ENCODE assay signal across 13 cellular contexts in the genomic region with DNA sequence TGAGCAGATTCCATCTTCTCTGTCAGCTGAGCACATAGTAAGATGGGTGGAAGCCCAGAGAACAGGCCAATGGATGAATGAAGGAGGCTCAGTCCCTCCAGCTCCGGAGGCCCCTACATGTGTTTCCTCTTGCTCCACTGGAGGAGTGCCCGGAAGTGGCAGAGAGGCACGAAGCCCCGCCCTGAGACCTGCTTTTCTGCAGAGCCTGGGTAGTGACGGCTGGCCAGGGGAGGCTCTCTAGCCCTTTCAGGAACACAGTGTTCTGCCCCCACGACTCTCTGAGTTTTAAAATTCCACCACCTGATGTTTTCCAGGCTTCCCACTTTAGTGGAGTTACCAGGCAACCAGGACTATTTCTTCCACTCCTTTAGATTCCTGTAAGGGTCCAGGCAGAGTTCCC.
DNase-seq lines count a peak whose midpoint lies in the region; ATAC-seq, FAIRE-seq and TF ChIP-seq lines count a peak whose summit lies in the region.
"Had no signal": no experiment of that assay in that cellular context is flagged by ENCODE, and none has a peak within 500 bp of the region (broad histone marks: within the 10 kb centered on the region; RNA-seq: fewer than 3 reads in every experiment).

No MANE protein-coding gene starts in this region.

- H3K4me1 ChIP-seq in right atrium auricular region (no peaks in the 10 kb centered on the region), left ventricle myocardium inferior (peaks cover 8% of the 10 kb centered on the region)
- H3K4me1 ChIP-seq: psoas muscle had no signal

- H3K27ac ChIP-seq in right atrium auricular region: no peak overlapping the region
- H3K27ac ChIP-seq in SU-DHL-6 (ENCODE audit: low read depth, low read length): no peak overlapping the region
- H3K27ac ChIP-seq in left ventricle myocardium inferior (replicated peaks): no peak overlapping the region
- H3K27ac ChIP-seq: C4-2B, epithelial cell of prostate, psoas muscle had no signal

- peak; percentile 74 for DNase-seq in Right ventricle myocardium inferior (ENCODE audit: missing footprints)
- no peak for DNase-seq in right atrium auricular region (ENCODE audit: low spot score)
- peak; percentile 46 for DNase-seq in left ventricle myocardium inferior
- DNase-seq in ureter (ENCODE audit: low spot score): peak; percentile 64
- DNase-seq in KG1 (lab: John Stamatoyannopoulos, UW): no peak
- DNase-seq in GM10248 (ENCODE audit: extremely low spot score): no peak
- DNase-seq in RCC 7860 (ENCODE audit: low spot score): no peak
- DNase-seq: activated CD4-positive, alpha-beta T cell treated with anti-CD3 and anti-CD28 coated beads for 1 hour had no signal

- H3K27me3 ChIP-seq in right atrium auricular region (no peaks in the 10 kb centered on the region), SU-DHL-6 (ENCODE audit: low read length) (no peaks in the 10 kb centered on the region), left ventricle myocardium inferior (ENCODE audit: low read depth) (peaks cover 33% of the 10 kb centered on the region)

- H3K9ac ChIP-seq in SU-DHL-6 (ENCODE audit: low read length): no peak overlapping the region

- no peaks in the 10 kb centered on the region for H3F3A ChIP-seq in SU-DHL-6 (ENCODE audit: insufficient read depth)

- CTCF ChIA-PET in GM10248 (lab: Yijun Ruan, JAX): no interaction called here

- FAIRE-seq in RCC 7860 (lab: Jason Lieb, UNC): no peak
- FAIRE-seq: keratinocyte had no signal

- H2AFZ ChIP-seq in SU-DHL-6 (ENCODE audit: low read depth, low read length, severe bottlenecking): peak overlapping the region; percentile 50

- no peaks in the 10 kb centered on the region for H3K79me2 ChIP-seq in SU-DHL-6 (ENCODE audit: insufficient read depth, low read length)

- H3K36me3 ChIP-seq in right atrium auricular region (no peaks in the 10 kb centered on the region), SU-DHL-6 (ENCODE audit: low read length) (no peaks in the 10 kb centered on the region), left ventricle myocardium inferior (no peaks in the 10 kb centered on the region)

- H3K4me2 ChIP-seq in SU-DHL-6 (ENCODE audit: low read depth, low read length, poor library complexity, severe bottlenecking): no peak overlapping the region

- no peaks in the 10 kb centered on the region for H4K20me1 ChIP-seq in SU-DHL-6 (ENCODE audit: low read depth, low read length)

- TF ChIP-seq CTCF in right atrium auricular region (IDR thresholded peaks at IDR 0.05) (no peak), SU-DHL-6 (IDR thresholded peaks at IDR 0.05; ENCODE audit: insufficient read depth, low read length, poor library complexity, severe bottlenecking) (no peak), left ventricle myocardium inferior (IDR thresholded peaks at IDR 0.05; ENCODE audit: borderline replicate concordance) (no peak), GM10248 (IDR thresholded peaks at IDR 0.05; ENCODE audit: control extremely low read depth, extremely low read depth, low read depth, missing control alignments) (no peak)

- POLR2A ChIA-PET in GM10248 (lab: Yijun Ruan, JAX): no interaction called here

- H3K4me3 ChIP-seq in right atrium auricular region: no peak overlapping the region
- H3K4me3 ChIP-seq in SU-DHL-6 (ENCODE audit: insufficient read depth, low read length, poor library complexity, severe bottlenecking): no peak overlapping the region
- H3K4me3 ChIP-seq in left ventricle myocardium inferior: no peak overlapping the region
- H3K4me3 ChIP-seq: psoas muscle had no signal

- H3K9me3 ChIP-seq in right atrium auricular region: no peaks in the 10 kb centered on the region
- no peaks in the 10 kb centered on the region for H3K9me3 ChIP-seq in SU-DHL-6 (ENCODE audit: insufficient read depth, low read length)
- H3K9me3 ChIP-seq in left ventricle myocardium inferior (replicated peaks): no peaks in the 10 kb centered on the region
- H3K9me3 ChIP-seq: psoas muscle had no signal

- intact Hi-C loops in Right ventricle myocardium inferior (cut with DNase I) (no loop called here), left ventricle myocardium inferior (cut with micrococcal nuclease) (no loop called here)

- peak; percentile 90 for ATAC-seq in Right ventricle myocardium inferior
- ATAC-seq: psoas muscle had no signal

- H3K9me2 ChIP-seq in SU-DHL-6 (replicated peaks; ENCODE audit: insufficient read depth, low read length): no peaks in the 10 kb centered on the region

Comparison
In these comparisons a context has a peak if more than half of its experiments do, and no peak if none do; other contexts are left out.
1. DNase-seq: peak in Right ventricle myocardium inferior (single experiment), left ventricle myocardium inferior (single experiment) and ureter (single experiment); none in right atrium auricular region (single experiment), KG1 (single experiment), GM10248 (single experiment) and RCC 7860 (single experiment).